Comparison of ENCODE assay signal across 1 cellular context in the genomic region with DNA sequence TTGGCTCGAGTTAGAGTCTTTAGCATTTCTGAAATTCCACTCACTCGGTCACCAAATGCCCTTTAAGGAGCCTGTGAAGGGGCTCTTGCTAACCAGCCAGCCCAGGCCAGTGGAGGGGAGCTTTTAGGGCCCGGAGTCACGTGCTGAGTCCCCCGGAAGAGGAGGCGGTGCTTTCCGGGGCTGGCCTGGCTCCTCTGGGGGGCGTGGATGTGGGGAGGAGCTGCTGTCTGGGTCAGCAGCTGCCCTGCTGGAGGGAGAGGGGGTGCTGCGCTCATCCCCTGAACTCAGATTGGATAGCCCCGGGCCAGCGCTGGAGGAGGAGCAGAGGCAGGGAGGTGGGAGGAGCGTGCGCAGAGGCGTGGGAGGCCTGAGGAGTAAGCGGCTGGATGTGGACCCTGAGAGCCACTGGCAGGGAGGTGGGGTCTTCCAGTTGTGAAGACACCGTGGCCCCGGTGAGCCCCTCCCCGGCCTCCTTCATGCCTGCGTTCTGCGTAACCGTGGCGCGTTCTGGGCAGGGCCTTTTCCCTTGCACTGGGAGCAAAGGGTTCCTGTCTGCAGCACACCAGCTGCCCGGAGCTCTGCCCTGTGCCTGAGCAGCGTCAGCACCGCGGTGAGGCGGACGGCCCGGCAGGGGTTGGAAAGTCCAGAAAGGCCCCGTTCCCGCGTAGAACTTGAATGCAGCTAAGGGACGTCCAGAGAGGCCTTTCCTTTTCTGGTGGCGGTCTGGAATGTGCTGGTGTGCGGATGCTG.
A peak's percentile ranks its signal among the peaks of the same experiment; 100 is the strongest.
TF ChIP-seq lines count a peak whose summit lies in the region.

No MANE protein-coding gene starts in this region.

TF ChIP-seq in GM23338, 12 proteins besides CTCF, POLR2A, EP300 and RAD21:
- no peak for TF ChIP-seq JUNB (IDR thresholded peaks at IDR 0.05; ENCODE audit: unreplicated experiment)
- TF ChIP-seq CREB1 (CRISPR knock-in tag; IDR thresholded peaks at IDR 0.05; ENCODE audit: low read depth): 0 out of 2 replicates have a peak, but pooled peaks have one; percentile 4
- TF ChIP-seq, protein P1, sequence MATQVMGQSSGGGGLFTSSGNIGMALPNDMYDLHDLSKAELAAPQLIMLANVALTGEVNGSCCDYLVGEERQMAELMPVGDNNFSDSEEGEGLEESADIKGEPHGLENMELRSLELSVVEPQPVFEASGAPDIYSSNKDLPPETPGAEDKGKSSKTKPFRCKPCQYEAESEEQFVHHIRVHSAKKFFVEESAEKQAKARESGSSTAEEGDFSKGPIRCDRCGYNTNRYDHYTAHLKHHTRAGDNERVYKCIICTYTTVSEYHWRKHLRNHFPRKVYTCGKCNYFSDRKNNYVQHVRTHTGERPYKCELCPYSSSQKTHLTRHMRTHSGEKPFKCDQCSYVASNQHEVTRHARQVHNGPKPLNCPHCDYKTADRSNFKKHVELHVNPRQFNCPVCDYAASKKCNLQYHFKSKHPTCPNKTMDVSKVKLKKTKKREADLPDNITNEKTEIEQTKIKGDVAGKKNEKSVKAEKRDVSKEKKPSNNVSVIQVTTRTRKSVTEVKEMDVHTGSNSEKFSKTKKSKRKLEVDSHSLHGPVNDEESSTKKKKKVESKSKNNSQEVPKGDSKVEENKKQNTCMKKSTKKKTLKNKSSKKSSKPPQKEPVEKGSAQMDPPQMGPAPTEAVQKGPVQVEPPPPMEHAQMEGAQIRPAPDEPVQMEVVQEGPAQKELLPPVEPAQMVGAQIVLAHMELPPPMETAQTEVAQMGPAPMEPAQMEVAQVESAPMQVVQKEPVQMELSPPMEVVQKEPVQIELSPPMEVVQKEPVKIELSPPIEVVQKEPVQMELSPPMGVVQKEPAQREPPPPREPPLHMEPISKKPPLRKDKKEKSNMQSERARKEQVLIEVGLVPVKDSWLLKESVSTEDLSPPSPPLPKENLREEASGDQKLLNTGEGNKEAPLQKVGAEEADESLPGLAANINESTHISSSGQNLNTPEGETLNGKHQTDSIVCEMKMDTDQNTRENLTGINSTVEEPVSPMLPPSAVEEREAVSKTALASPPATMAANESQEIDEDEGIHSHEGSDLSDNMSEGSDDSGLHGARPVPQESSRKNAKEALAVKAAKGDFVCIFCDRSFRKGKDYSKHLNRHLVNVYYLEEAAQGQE (IDR thresholded peaks at IDR 0.05; ENCODE audit: unreplicated experiment): peak; percentile 2
- TF ChIP-seq, protein P2, sequence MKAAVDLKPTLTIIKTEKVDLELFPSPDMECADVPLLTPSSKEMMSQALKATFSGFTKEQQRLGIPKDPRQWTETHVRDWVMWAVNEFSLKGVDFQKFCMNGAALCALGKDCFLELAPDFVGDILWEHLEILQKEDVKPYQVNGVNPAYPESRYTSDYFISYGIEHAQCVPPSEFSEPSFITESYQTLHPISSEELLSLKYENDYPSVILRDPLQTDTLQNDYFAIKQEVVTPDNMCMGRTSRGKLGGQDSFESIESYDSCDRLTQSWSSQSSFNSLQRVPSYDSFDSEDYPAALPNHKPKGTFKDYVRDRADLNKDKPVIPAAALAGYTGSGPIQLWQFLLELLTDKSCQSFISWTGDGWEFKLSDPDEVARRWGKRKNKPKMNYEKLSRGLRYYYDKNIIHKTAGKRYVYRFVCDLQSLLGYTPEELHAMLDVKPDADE (IDR thresholded peaks at IDR 0.05): 0 out of 2 replicates have a peak, but pooled peaks have one; percentile 26
